Comparison of ENCODE assay signal across 9 cellular contexts in genomic region chr17:58172369-58173071, GRCh38. TPM values are rescaled to one million over a fixed set of nuclear protein-coding genes. Genes with fewer than 3 reads are reported as not detected.
DNase-seq lines count a peak whose midpoint lies in the region; ATAC-seq and TF ChIP-seq lines count a peak whose summit lies in the region.
"Had no signal": no experiment of that assay in that cellular context is flagged by ENCODE, and none has a peak within 500 bp of the region (broad histone marks: within the 10 kb centered on the region; RNA-seq: fewer than 3 reads in every experiment).

No MANE protein-coding gene starts in this region.

- ATAC-seq in GM21367 (IDR thresholded peaks at IDR 0.05; ENCODE audit: unreplicated experiment) (no peak), HG03135 (IDR thresholded peaks at IDR 0.05; ENCODE audit: unreplicated experiment) (no peak), GM21528 (IDR thresholded peaks at IDR 0.05; ENCODE audit: low FRiP score, unreplicated experiment) (no peak)

- no peaks in the 10 kb centered on the region for H3F3A ChIP-seq in neural progenitor cell (ENCODE audit: low read depth)

- H3K9ac ChIP-seq in neural progenitor cell, result no peak overlapping the region

- H3K36me3 Mint-ChIP-seq in neural progenitor cell, result no peaks in the 10 kb centered on the region

- no peaks in the 10 kb centered on the region for H3K4me1 Mint-ChIP-seq in neural progenitor cell

- H3K27me3 ChIP-seq in neural progenitor cell, result peaks cover 60% of the 10 kb centered on the region

- H3K4me1 ChIP-seq in neural progenitor cell, result no peaks in the 10 kb centered on the region

- no peak overlapping the region for H3K4me3 Mint-ChIP-seq in neural progenitor cell

- H3K9me3 ChIP-seq in neural progenitor cell (ENCODE audit: low read depth), result no peaks in the 10 kb centered on the region

- H3K27me3 Mint-ChIP-seq in neural progenitor cell (ENCODE audit: insufficient read depth, low read depth), result peaks cover 10% of the 10 kb centered on the region

- no peak overlapping the region for H3K27ac ChIP-seq in neural progenitor cell

- no peaks in the 10 kb centered on the region for H3K36me3 ChIP-seq in neural progenitor cell

- H2AFZ ChIP-seq in neural progenitor cell (replicated peaks), result no peak overlapping the region

- no peak overlapping the region for H3K27ac Mint-ChIP-seq in neural progenitor cell

- no peak overlapping the region for H3K4me2 ChIP-seq in neural progenitor cell

- peak; percentile 36 for DNase-seq in GF-D8 (lab: John Stamatoyannopoulos, UW)
- peak; percentile 66 for DNase-seq in SW480 (ENCODE audit: low spot score)
- DNase-seq in central memory CD4-positive, alpha-beta T cell, result peak; percentile 57
- DNase-seq in neural progenitor cell (ENCODE audit: low spot score), result peak; percentile 64

- no peaks in the 10 kb centered on the region for H3K79me2 ChIP-seq in neural progenitor cell (ENCODE audit: low read depth)

- peaks cover 12% of the 10 kb centered on the region for H4K20me1 ChIP-seq in neural progenitor cell (ENCODE audit: low read depth)

- TF ChIP-seq CTCF in LNCAP (IDR thresholded peaks at IDR 0.05) (peak; percentile 58), neural progenitor cell (IDR thresholded peaks at IDR 0.05) (peak; percentile 60)

- H3K9me3 Mint-ChIP-seq in neural progenitor cell, result no peaks in the 10 kb centered on the region

- H3K4me3 ChIP-seq in neural progenitor cell, result no peak overlapping the region

RNA-seq across cellular contexts. Expression of gene OR4D2, which starts 5.7 kb away (rescaled TPM):
- not detected in 2 replicates for total RNA-seq in neural progenitor cell (ENCODE audit: low replicate concordance)
- total RNA-seq: activated CD8-positive, alpha-beta memory T cell treated with anti-CD3 and anti-CD28 coated beads for 36 hours had no signal

RNA-seq across cellular contexts. Expression of gene EPX, which starts 20.0 kb away (rescaled TPM):
- total RNA-seq in neural progenitor cell (ENCODE audit: low replicate concordance), result not detected in 2 replicates
- total RNA-seq: activated CD8-positive, alpha-beta memory T cell treated with anti-CD3 and anti-CD28 coated beads for 36 hours had no signal

RNA-seq across cellular contexts. Expression of gene OR4D1, which starts 24.3 kb away (rescaled TPM):
- 0.13 and 0.37 TPM in 2 replicates for total RNA-seq in neural progenitor cell (ENCODE audit: low replicate concordance)

RNA-seq across cellular contexts. Expression of gene MKS1, which starts 46.5 kb away (rescaled TPM):
- 25.8 and 30.0 TPM in 2 replicates for total RNA-seq in neural progenitor cell (ENCODE audit: low replicate concordance)
